12 cellular contexts compared by ENCODE assay signal in genomic region chr12:111268738-111269572, GRCh38.
DNase-seq lines count a peak whose midpoint lies in the region; ATAC-seq, FAIRE-seq and TF ChIP-seq lines count a peak whose summit lies in the region.
"Had no signal": no experiment of that assay in that cellular context is flagged by ENCODE, and none has a peak within 500 bp of the region (broad histone marks: within the 10 kb centered on the region; RNA-seq: fewer than 3 reads in every experiment).

No MANE protein-coding gene starts in this region.

- no peaks in the 10 kb centered on the region for H3K9me3 Mint-ChIP-seq in natural killer cell
- H3K9me3 Mint-ChIP-seq in natural killer cell treated with Interleukin-12 subunit alpha and Interleukin-12 subunit beta and Interleukin-15 and Interleukin-18, amount 100 ng/mL, for 72 hours = no peaks in the 10 kb centered on the region
- H3K9me3 Mint-ChIP-seq: activated naive CD4-positive, alpha-beta T cell treated with anti-CD3 and anti-CD28 coated beads, Interleukin-2, amount 50 U/mL, for 72 hours; stimulated activated naive CD8-positive, alpha-beta T cell treated with anti-CD3 and anti-CD28 coated beads, Interleukin-15, Interleukin-2, amounts not matched to agents 100 ng/mL and 50 ng/mL, for 24 hours had no signal

- no peaks in the 10 kb centered on the region for H3K36me3 Mint-ChIP-seq in natural killer cell
- no peaks in the 10 kb centered on the region for H3K36me3 Mint-ChIP-seq in natural killer cell treated with Interleukin-12 subunit alpha and Interleukin-12 subunit beta and Interleukin-15 and Interleukin-18, amount 100 ng/mL, for 72 hours
- H3K36me3 Mint-ChIP-seq: activated naive CD4-positive, alpha-beta T cell treated with anti-CD3 and anti-CD28 coated beads, Interleukin-2, amount 50 U/mL, for 72 hours had no signal

- DNase-seq in natural killer cell (no peak), RKO (ENCODE audit: low spot score) (peak; percentile 35), fibroblast of pulmonary artery (ENCODE audit: low read depth) (no peak), GM19239 (ENCODE audit: insufficient read length, low spot score) (no peak), NCI-H128 (lab: John Stamatoyannopoulos, UW; ENCODE audit: unreplicated experiment) (no peak)
- DNase-seq in natural killer cell treated with Interleukin-12 subunit alpha and Interleukin-12 subunit beta and Interleukin-15 and Interleukin-18, amount 100 ng/mL, for 72 hours (ENCODE audit: low spot score) = no peak
- DNase-seq: NCI-H1092 had no signal

- ATAC-seq in natural killer cell (no peak), GM21576 (IDR thresholded peaks at IDR 0.05; ENCODE audit: unreplicated experiment) (no peak), GM21723 (IDR thresholded peaks at IDR 0.05; ENCODE audit: unreplicated experiment) (no peak)
- no peak for ATAC-seq in natural killer cell treated with Interleukin-12 subunit alpha and Interleukin-12 subunit beta and Interleukin-15 and Interleukin-18, amount 100 ng/mL, for 72 hours
- ATAC-seq: activated naive CD4-positive, alpha-beta T cell treated with anti-CD3 and anti-CD28 coated beads, Interleukin-2, amount 50 U/mL, for 72 hours; mucosa of descending colon had no signal

- no peaks in the 10 kb centered on the region for H3K4me1 Mint-ChIP-seq in natural killer cell
- no peaks in the 10 kb centered on the region for H3K4me1 Mint-ChIP-seq in natural killer cell treated with Interleukin-12 subunit alpha and Interleukin-12 subunit beta and Interleukin-15 and Interleukin-18, amount 100 ng/mL, for 72 hours (ENCODE audit: low read depth in 2 of 2)

- H3K4me3 ChIP-seq in fibroblast of pulmonary artery (replicated peaks; ENCODE audit: low read depth, low read length) = no peak overlapping the region
- H3K4me3 ChIP-seq: mucosa of descending colon had no signal

- peak; percentile 24 for TF ChIP-seq CTCF in natural killer cell (IDR thresholded peaks at IDR 0.05)
- peak; percentile 37 for TF ChIP-seq CTCF in fibroblast of pulmonary artery (IDR thresholded peaks at IDR 0.05; ENCODE audit: low read length, missing control alignments)

- no peak overlapping the region for H3K4me3 Mint-ChIP-seq in natural killer cell
- H3K4me3 Mint-ChIP-seq in natural killer cell treated with Interleukin-12 subunit alpha and Interleukin-12 subunit beta and Interleukin-15 and Interleukin-18, amount 100 ng/mL, for 72 hours = no peak overlapping the region
- H3K4me3 Mint-ChIP-seq: stimulated activated naive CD8-positive, alpha-beta T cell treated with anti-CD3 and anti-CD28 coated beads, Interleukin-15, Interleukin-2, amounts not matched to agents 100 ng/mL and 50 ng/mL, for 24 hours had no signal

- no peak for FAIRE-seq in GM19239 (lab: Jason Lieb, UNC)

- no peak overlapping the region for H3K27ac Mint-ChIP-seq in natural killer cell
- no peak overlapping the region for H3K27ac Mint-ChIP-seq in natural killer cell treated with Interleukin-12 subunit alpha and Interleukin-12 subunit beta and Interleukin-15 and Interleukin-18, amount 100 ng/mL, for 72 hours
- H3K27ac Mint-ChIP-seq: activated naive CD4-positive, alpha-beta T cell treated with anti-CD3 and anti-CD28 coated beads, Interleukin-2, amount 50 U/mL, for 72 hours; stimulated activated naive CD8-positive, alpha-beta T cell treated with anti-CD3 and anti-CD28 coated beads, Interleukin-15, Interleukin-2, amounts not matched to agents 100 ng/mL and 50 ng/mL, for 24 hours had no signal

- intact Hi-C loops in natural killer cell (cut with micrococcal nuclease) = no loop called here

- peaks cover 6 to 12% of the 10 kb centered on the region in 2 donors for H3K27me3 Mint-ChIP-seq in natural killer cell (ENCODE audit: low read depth in 2 of 2)
- peaks cover 11 to 16% of the 10 kb centered on the region in 2 donors for H3K27me3 Mint-ChIP-seq in natural killer cell treated with Interleukin-12 subunit alpha and Interleukin-12 subunit beta and Interleukin-15 and Interleukin-18, amount 100 ng/mL, for 72 hours
- H3K27me3 Mint-ChIP-seq: stimulated activated naive CD8-positive, alpha-beta T cell treated with anti-CD3 and anti-CD28 coated beads, Interleukin-15, Interleukin-2, amounts not matched to agents 100 ng/mL and 50 ng/mL, for 24 hours had no signal
